ENCODE assay signal across 24 cellular contexts in the genomic region with DNA sequence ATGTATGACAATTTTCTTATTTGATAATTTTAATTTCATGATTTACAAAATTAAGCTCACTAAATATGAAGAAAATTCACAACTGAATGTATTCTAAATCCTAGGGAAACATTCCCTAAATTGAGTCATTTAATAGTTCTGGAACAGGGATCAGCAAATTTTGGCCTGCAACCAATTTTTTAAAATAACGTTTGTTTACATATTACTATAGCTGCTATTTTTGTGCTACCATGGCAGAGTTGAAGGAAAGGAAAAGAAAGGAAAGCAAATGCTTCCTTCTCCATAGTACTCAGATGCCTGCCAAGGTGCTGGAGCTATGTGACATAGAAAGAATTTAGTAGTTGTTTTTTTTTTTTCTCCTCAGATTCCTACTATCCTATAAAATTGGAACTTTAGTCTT.
DNase-seq lines count a peak whose midpoint lies in the region; FAIRE-seq and TF ChIP-seq lines count a peak whose summit lies in the region.
"Had no signal": no experiment of that assay in that cellular context is flagged by ENCODE, and none has a peak within 500 bp of the region (broad histone marks: within the 10 kb centered on the region; RNA-seq: fewer than 3 reads in every experiment).

No MANE protein-coding gene starts in this region.

- no peak overlapping the region for H3K4me2 ChIP-seq in endothelial cell of umbilical vein (ENCODE audit: insufficient read depth, low read length)
- H3K4me2 ChIP-seq: GM23338 had no signal

- dilution Hi-C loops in endothelial cell of umbilical vein (cut with MboI; ENCODE audit: extremely low pct_ligation_motif_present, low sequenced_read_pairs), result no loop called here

- no peak overlapping the region for H2AFZ ChIP-seq in endothelial cell of umbilical vein (ENCODE audit: low read depth, low read length)
- H2AFZ ChIP-seq: GM23338 had no signal

- H3K27ac ChIP-seq in endothelial cell of umbilical vein (ENCODE audit: insufficient read depth, low read depth, low read length) (no peak overlapping the region), suprapubic skin (no peak overlapping the region), spleen (no peak overlapping the region)
- H3K27ac ChIP-seq: Peyer's patch had no signal

- H3K4me1 ChIP-seq in endothelial cell of umbilical vein (ENCODE audit: control insufficient read depth, extremely low read depth, insufficient read depth, low read length), result no peaks in the 10 kb centered on the region
- no peaks in the 10 kb centered on the region for H3K4me1 ChIP-seq in suprapubic skin
- no peaks in the 10 kb centered on the region for H3K4me1 ChIP-seq in spleen
- H3K4me1 ChIP-seq: Peyer's patch had no signal

- CTCF ChIA-PET in endothelial cell of umbilical vein (lab: Charles Lee), result interaction anchor here (0.9 to 1.0 kb wide), 2 partner anchors 8 to 13 kb away, joined by 3 to 5 read pairs; no protein-coding TSS in a partner anchor

- H4K20me1 ChIP-seq in endothelial cell of umbilical vein (replicated peaks; ENCODE audit: control insufficient read depth, extremely low read depth, insufficient read depth, low read length), result no peaks in the 10 kb centered on the region

- TF ChIP-seq EP300 in suprapubic skin (IDR thresholded peaks at IDR 0.05), result no peak

- peak; percentile 1 for DNase-seq in AG10803 (ENCODE audit: low read depth)
- DNase-seq in LHCN-M2 (ENCODE audit: low read depth), result peak; percentile 22
- DNase-seq in endothelial cell of umbilical vein (ENCODE audit: low read depth, low spot score), result peak; percentile 68
- peak; percentile 4 for DNase-seq in glomerular endothelial cell (ENCODE audit: extremely low read depth, low read depth, low spot score)
- DNase-seq in suprapubic skin (ENCODE audit: low spot score in 2 of 2), result no peak
- no peak for DNase-seq in medulla oblongata (ENCODE audit: extremely low spot score)
- no peak for DNase-seq in spleen
- no peak for DNase-seq in activated CD4-positive, CD25-positive, alpha-beta regulatory T cell treated with anti-CD3 and anti-CD28 coated beads, Interleukin-2, amount 50 U/mL, for 72 hours
- DNase-seq: 8988T, ACHN, H9, HFFc6, KBM-7, MM.1S, NCI-H1417, NCI-H1694, NCI-H2029 treated with DMSO at 0.1 percent for 48 hours, NCI-H446 treated with DMSO at 0.1 percent for 48 hours, NCI-H526, Peyer's patch, SHP77 treated with DMSO at 0.1 percent for 48 hours had no signal

- TF ChIP-seq CTCF in AG10803 (conservative IDR thresholded peaks at IDR 0.05; ENCODE audit: low read length), result no peak
- TF ChIP-seq CTCF in endothelial cell of umbilical vein (IDR thresholded peaks at IDR 0.05; ENCODE audit: extremely low read depth in 1 of 2, insufficient read depth in 1 of 2, low read depth in 1 of 2, low read length in 2 of 2), result no peak
- TF ChIP-seq CTCF in suprapubic skin (IDR thresholded peaks at IDR 0.05), result no peak
- TF ChIP-seq CTCF in spleen (IDR thresholded peaks at IDR 0.05 in 8 of 11, conservative IDR thresholded peaks at IDR 0.05 in 3 of 11), result no peak

- intact Hi-C loops in endothelial cell of umbilical vein (cut with micrococcal nuclease), result no loop called here
- intact Hi-C loops in spleen (cut with DNase I; ENCODE audit: low total_unique reads), result no loop called here

- 5% methylated on average over 1 of the region's 1 CpG for WGBS in suprapubic skin
- WGBS in spleen, 5 donors, result 34 to 75% (median 67%) methylated on average over 1 of the region's 1 CpG

- H3K4me3 ChIP-seq in AG10803 (ENCODE audit: low read length) (no peak overlapping the region), endothelial cell of umbilical vein (replicated peaks in 1 of 3; ENCODE audit: insufficient read depth in 1 of 3, low read depth in 1 of 3, low read length in 3 of 3) (no peak overlapping the region), suprapubic skin (no peak overlapping the region), spleen (no peak overlapping the region)
- H3K4me3 ChIP-seq: GM23338, Peyer's patch had no signal

- TF ChIP-seq POLR2A in endothelial cell of umbilical vein (IDR thresholded peaks at IDR 0.05; ENCODE audit: low read depth, low read length) (no peak), suprapubic skin (IDR thresholded peaks at IDR 0.05) (no peak), spleen (IDR thresholded peaks at IDR 0.05) (no peak)

- H3K9me1 ChIP-seq in endothelial cell of umbilical vein (replicated peaks; ENCODE audit: control insufficient read depth, extremely low read depth, insufficient read depth, low read length), result no peaks in the 10 kb centered on the region

- POLR2A ChIA-PET in endothelial cell of umbilical vein (lab: Charles Lee), result no interaction called here

- H3K9ac ChIP-seq in endothelial cell of umbilical vein (replicated peaks; ENCODE audit: extremely low read depth, insufficient read depth, low read length), result no peak overlapping the region

- FAIRE-seq in endothelial cell of umbilical vein (lab: Jason Lieb, UNC), result peak; percentile 46
- FAIRE-seq: G401.6, HepG2 had no signal

- no peaks in the 10 kb centered on the region for H3K36me3 ChIP-seq in endothelial cell of umbilical vein (ENCODE audit: control insufficient read depth in 2 of 2, extremely low read depth in 1 of 2, insufficient read depth in 2 of 2, low read length in 2 of 2)
- no peaks in the 10 kb centered on the region for H3K36me3 ChIP-seq in suprapubic skin
- no peaks in the 10 kb centered on the region for H3K36me3 ChIP-seq in spleen
- H3K36me3 ChIP-seq: Peyer's patch had no signal

- no TSS peak for BruUV-seq in endothelial cell of umbilical vein (replicated peaks; lab: Mats Ljungman, UMichigan)

- no peaks in the 10 kb centered on the region for H3K9me3 ChIP-seq in endothelial cell of umbilical vein (replicated peaks; ENCODE audit: control insufficient read depth, insufficient read depth, low read length)
- no peaks in the 10 kb centered on the region for H3K9me3 ChIP-seq in suprapubic skin
- peaks cover 2 to 45% (median 37%) of the 10 kb centered on the region in 8 donors for H3K9me3 ChIP-seq in spleen

- H3K79me2 ChIP-seq in endothelial cell of umbilical vein (ENCODE audit: control insufficient read depth, insufficient read depth, low read length), result no peaks in the 10 kb centered on the region

- H3K27me3 ChIP-seq in endothelial cell of umbilical vein (ENCODE audit: control insufficient read depth in 2 of 2, insufficient read depth in 2 of 2, low read length in 2 of 2) (no peaks in the 10 kb centered on the region), suprapubic skin (no peaks in the 10 kb centered on the region), spleen (replicated peaks in 1 of 7) (no peaks in the 10 kb centered on the region)
- H3K27me3 ChIP-seq: Peyer's patch had no signal

TF ChIP-seq in endothelial cell of umbilical vein, 7 proteins besides CTCF, POLR2A, EP300 and RAD21:
- TF ChIP-seq, protein P1, sequence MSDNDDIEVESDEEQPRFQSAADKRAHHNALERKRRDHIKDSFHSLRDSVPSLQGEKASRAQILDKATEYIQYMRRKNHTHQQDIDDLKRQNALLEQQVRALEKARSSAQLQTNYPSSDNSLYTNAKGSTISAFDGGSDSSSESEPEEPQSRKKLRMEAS (IDR thresholded peaks at IDR 0.05; ENCODE audit: insufficient read depth, insufficient read length), result no peak
- TF ChIP-seq EZH2 (IDR thresholded peaks at IDR 0.05; ENCODE audit: borderline replicate concordance, low read depth, low read length, severe bottlenecking) (no peak), GATA2 (IDR thresholded peaks at IDR 0.05; ENCODE audit: insufficient read depth, insufficient read length, low read depth, low read length) (no peak), MYC (IDR thresholded peaks at IDR 0.05; ENCODE audit: low read depth, low read length) (no peak), FOS (IDR thresholded peaks at IDR 0.05; ENCODE audit: borderline replicate concordance, insufficient read depth, low read length) (no peak), POLR2AphosphoS5 (IDR thresholded peaks at IDR 0.05; ENCODE audit: insufficient read depth, low read depth, low read length) (no peak), JUN (IDR thresholded peaks at IDR 0.05; ENCODE audit: borderline replicate concordance, insufficient read depth, insufficient read length, low read depth) (no peak)

Comparison
In these comparisons a context has a peak if more than half of its experiments do, and no peak if none do; other contexts are left out.
1. DNase-seq: peak in AG10803 (single experiment), LHCN-M2 (single experiment), endothelial cell of umbilical vein (single experiment) and glomerular endothelial cell (single experiment); none in suprapubic skin (0 of 2), medulla oblongata (single experiment), spleen (single experiment) and activated CD4-positive, CD25-positive, alpha-beta regulatory T cell treated with anti-CD3 and anti-CD28 coated beads, Interleukin-2, amount 50 U/mL, for 72 hours (single experiment).